ENCODE assay signal across 24 cellular contexts in genomic region chr5:105929865-105930264, GRCh38.
"Had no signal": no experiment of that assay in that cellular context is flagged by ENCODE, and none has a peak within 500 bp of the region (broad histone marks: within the 10 kb centered on the region; RNA-seq: fewer than 3 reads in every experiment).

No MANE protein-coding gene starts in this region.

- H3K79me2 ChIP-seq: parathyroid adenoma had no signal

- H2AFZ ChIP-seq: neural progenitor cell, parathyroid adenoma had no signal

- H3K4me1 ChIP-seq: neural progenitor cell, parathyroid adenoma, psoas muscle, stomach, transverse colon, upper lobe of right lung, vagina had no signal

- H3K27me3 ChIP-seq: neural progenitor cell, stomach, tibial artery, transverse colon, upper lobe of right lung, vagina had no signal

- DNase-seq: naive thymus-derived CD4-positive, alpha-beta T cell; natural killer cell; occipital lobe; ovary; posterior cingulate gyrus; psoas muscle; right cardiac atrium; stimulated activated CD4-positive, alpha-beta T cell treated with anti-CD3 and anti-CD28 coated beads, Interleukin-15, amount 100 ng/mL, for 24 hours; stimulated activated CD4-positive, alpha-beta T cell treated with anti-CD3 and anti-CD28 coated beads, Interleukin-2, amount 100 ng/mL, for 24 hours; stimulated activated CD4-positive, alpha-beta T cell treated with anti-CD3 and anti-CD28 coated beads, Interleukin-2, amount 100 ng/mL, for 48 hours; stimulated activated CD4-positive, alpha-beta T cell treated with anti-CD3 and anti-CD28 coated beads, Interleukin-4, amount 100 ng/mL, for 24 hours; stimulated activated naive B cell treated with anti-CD40 and anti-IgM and Interleukin-4, amounts not matched to agents 10 μg/mL and 1 μg/mL and 100 μg/mL, for 72 hours; stimulated activated naive CD4-positive, alpha-beta T cell treated with Interleukin-2 at 50 U/mL for 16 hours; stomach; tibial artery; transverse colon; upper lobe of right lung had no signal

- H3K9ac ChIP-seq: neural progenitor cell, parathyroid adenoma had no signal

- H3K4me3 ChIP-seq: neural progenitor cell, ovary, psoas muscle, skin epidermis, stomach, thoracic aorta, tibial artery, transverse colon, upper lobe of right lung, vagina had no signal

- ATAC-seq: naive thymus-derived CD4-positive, alpha-beta T cell; natural killer cell; psoas muscle; right cardiac atrium; sciatic nerve; stimulated activated effector memory CD8-positive, alpha-beta T cell treated with anti-CD3 and anti-CD28 coated beads, Interleukin-12 subunit alpha, Interleukin-12 subunit beta, amount 100 ng/mL, for 72 hours; stimulated activated naive B cell treated with anti-CD40 and anti-IgM and Interleukin-4, amounts not matched to agents 10 μg/mL and 1 μg/mL and 100 μg/mL, for 72 hours; upper lobe of right lung had no signal

- H3K4me2 ChIP-seq: neural progenitor cell had no signal

- H3K9me3 ChIP-seq: ovary, psoas muscle, stomach, thoracic aorta, tibial artery, transverse colon, upper lobe of right lung, vagina had no signal

- H3K27ac ChIP-seq: neural progenitor cell, ovary, parathyroid adenoma, psoas muscle, skin epidermis, stomach, thoracic aorta, tibial artery, transverse colon, upper lobe of right lung, vagina had no signal

- H3K36me3 ChIP-seq: neural progenitor cell, ovary, stomach, thoracic aorta, tibial artery, transverse colon, upper lobe of right lung, vagina had no signal
